9 cellular contexts compared by ENCODE assay signal in genomic region chr3:63228677-63229076, GRCh38. TPM values are rescaled to one million over a fixed set of nuclear protein-coding genes. Genes with fewer than 3 reads are reported as not detected.
A peak's percentile ranks its signal among the peaks of the same experiment; 100 is the strongest.
DNase-seq lines count a peak whose midpoint lies in the region; ATAC-seq and TF ChIP-seq lines count a peak whose summit lies in the region.
"Had no signal": no experiment of that assay in that cellular context is flagged by ENCODE, and none has a peak within 500 bp of the region (broad histone marks: within the 10 kb centered on the region; RNA-seq: fewer than 3 reads in every experiment).

No MANE protein-coding gene starts in this region.

- no peaks in the 10 kb centered on the region for H3K36me3 Mint-ChIP-seq in mesothelial cell of epicardium
- H3K36me3 Mint-ChIP-seq: naive thymus-derived CD8-positive, alpha-beta T cell had no signal

- H3K4me1 Mint-ChIP-seq in mesothelial cell of epicardium = peaks cover 10% of the 10 kb centered on the region
- H3K4me1 Mint-ChIP-seq: naive thymus-derived CD8-positive, alpha-beta T cell had no signal

- no peak overlapping the region for H3K27ac Mint-ChIP-seq in mesothelial cell of epicardium
- H3K27ac Mint-ChIP-seq: naive thymus-derived CD8-positive, alpha-beta T cell had no signal

- DNase-seq in AG20443 (ENCODE audit: low spot score) = peak; percentile 61
- peak; percentile 83 for DNase-seq in NCI-H69 (lab: John Stamatoyannopoulos, UW)
- peak; percentile 64 for DNase-seq in dedifferentiated amniotic fluid mesenchymal stem cell (ENCODE audit: extremely low spot score)
- no peak for DNase-seq in mesothelial cell of epicardium (ENCODE audit: low spot score in 2 of 2, unreplicated experiment in 2 of 2)
- no peak for DNase-seq in UCSD-AML1 (lab: John Stamatoyannopoulos, UW; ENCODE audit: unreplicated experiment)

- H3K9me3 Mint-ChIP-seq in mesothelial cell of epicardium = no peaks in the 10 kb centered on the region
- H3K9me3 Mint-ChIP-seq: naive thymus-derived CD8-positive, alpha-beta T cell had no signal

- TF ChIP-seq CTCF in mesothelial cell of epicardium (IDR thresholded peaks at IDR 0.05; ENCODE audit: unreplicated experiment) = peak; percentile 75

- peaks cover 20% of the 10 kb centered on the region for H3K27me3 Mint-ChIP-seq in mesothelial cell of epicardium (ENCODE audit: low read depth)

- H3K4me3 Mint-ChIP-seq in mesothelial cell of epicardium = peak overlapping the region; percentile 43
- H3K4me3 Mint-ChIP-seq: naive thymus-derived CD8-positive, alpha-beta T cell had no signal

- ATAC-seq in GM18519 (IDR thresholded peaks at IDR 0.05; ENCODE audit: low FRiP score, unreplicated experiment) = peak; percentile 71
- ATAC-seq in HG03108 (IDR thresholded peaks at IDR 0.05; ENCODE audit: unreplicated experiment) = peak; percentile 77
- no peak for ATAC-seq in HG03095 (IDR thresholded peaks at IDR 0.05; ENCODE audit: unreplicated experiment)
- ATAC-seq: naive thymus-derived CD8-positive, alpha-beta T cell had no signal

RNA-seq across cellular contexts. Expression of gene SYNPR, which starts 49.4 kb away (rescaled TPM):
- total RNA-seq in mesothelial cell of epicardium = 3.7 to 3.8 TPM (median 3.7 TPM) in 3 replicates
- total RNA-seq: naive thymus-derived CD8-positive, alpha-beta T cell had no signal

Comparison
In these comparisons a context has a peak if more than half of its experiments do, and no peak if none do; other contexts are left out.
1. DNase-seq: peak in AG20443 (single experiment), NCI-H69 (single experiment) and dedifferentiated amniotic fluid mesenchymal stem cell (single experiment); none in mesothelial cell of epicardium (0 of 2) and UCSD-AML1 (single experiment).